Comparison of ENCODE assay signal across 1 cellular context in genomic region chr1:186871784-186872183, GRCh38.
TF ChIP-seq lines count a peak whose summit lies in the region.

No MANE protein-coding gene starts in this region.

TF ChIP-seq in GM23338, 12 proteins besides CTCF, POLR2A, EP300 and RAD21:
- TF ChIP-seq ZNF462 (CRISPR knock-in tag; IDR thresholded peaks at IDR 0.05) (no peak), REST (IDR thresholded peaks at IDR 0.05; ENCODE audit: unreplicated experiment) (no peak), POLR2AphosphoS5 (IDR thresholded peaks at IDR 0.05; ENCODE audit: low read depth) (no peak), ZNF331 (CRISPR knock-in tag; IDR thresholded peaks at IDR 0.05; ENCODE audit: low read depth) (no peak), ZNF114 (CRISPR knock-in tag; IDR thresholded peaks at IDR 0.05) (no peak), NANOG (IDR thresholded peaks at IDR 0.05; ENCODE audit: borderline replicate concordance) (no peak), JUNB (IDR thresholded peaks at IDR 0.05; ENCODE audit: unreplicated experiment) (no peak), EZH2phosphoT487 (IDR thresholded peaks at IDR 0.05; ENCODE audit: unreplicated experiment) (no peak), CREB1 (CRISPR knock-in tag; IDR thresholded peaks at IDR 0.05; ENCODE audit: low read depth) (no peak), EZH2 (IDR thresholded peaks at IDR 0.05; ENCODE audit: low read depth, unreplicated experiment) (no peak), STAT1 (IDR thresholded peaks at IDR 0.05; ENCODE audit: unreplicated experiment) (no peak)
